Comparison of ENCODE assay signal across 8 cellular contexts in genomic region chr17:2347805-2348685, GRCh38. TPM values are rescaled to one million over a fixed set of nuclear protein-coding genes. Genes with fewer than 3 reads are reported as not detected.
DNase-seq lines count a peak whose midpoint lies in the region; ATAC-seq and TF ChIP-seq lines count a peak whose summit lies in the region.

No MANE protein-coding gene starts in this region.

- H3K4me3 ChIP-seq in gastroesophageal sphincter (no peak overlapping the region), trophoblast cell (ENCODE audit: low read depth, low read length) (no peak overlapping the region), OCI-LY7 (ENCODE audit: low read depth, low read length, poor library complexity, severe bottlenecking) (no peak overlapping the region)

- H4K12ac ChIP-seq in trophoblast cell (ENCODE audit: low read depth, low read length) = no peak overlapping the region

- H4K8ac ChIP-seq in trophoblast cell (ENCODE audit: low read depth, low read length) = no peak overlapping the region

- H3K79me2 ChIP-seq in trophoblast cell (ENCODE audit: control insufficient read depth, insufficient read depth, low read length, poor library complexity) = peaks cover 5% of the 10 kb centered on the region
- H3K79me2 ChIP-seq in OCI-LY7 (ENCODE audit: insufficient read depth, low read depth, low read length) = no peaks in the 10 kb centered on the region

- H4K20me1 ChIP-seq in OCI-LY7 (ENCODE audit: insufficient read depth, low read length) = no peaks in the 10 kb centered on the region

- TF ChIP-seq POLR2A in gastroesophageal sphincter (IDR thresholded peaks at IDR 0.05) = no peak

- WGBS in gastroesophageal sphincter (ENCODE audit: low coverage in 1 of 2), 2 donors = 52 to 77% methylated on average over 5 to 6 of the region's 11 CpGs
- WGBS in trophoblast cell (ENCODE audit: extremely low coverage, insufficient coverage, insufficient read length) = no CpG with 5 or more reads among the region's 11 CpGs

- peak overlapping the region; percentile 39 for H2BK120ac ChIP-seq in trophoblast cell (ENCODE audit: insufficient read depth, low read length, poor library complexity)

- H3K4me1 ChIP-seq in gastroesophageal sphincter (peaks cover 0 to 16% (median 0%) of the 10 kb centered on the region in 3 donors), trophoblast cell (ENCODE audit: control insufficient read depth in 1 of 2, insufficient read depth in 2 of 2, low read length in 2 of 2) (peaks cover 20 to 22% of the 10 kb centered on the region in 2 experiments), OCI-LY7 (ENCODE audit: insufficient read depth, low read length, poor library complexity, severe bottlenecking) (peaks cover under 1% of the 10 kb centered on the region)

- intact Hi-C loops in activated CD8-positive, alpha-beta T cell treated with anti-CD3 and anti-CD28 coated beads for 36 hours (cut with micrococcal nuclease) = no loop called here
- intact Hi-C loops in OCI-LY7 (cut with micrococcal nuclease; ENCODE audit: unreplicated experiment) = no loop called here

- peak overlapping the region; percentile 83 for H3K18ac ChIP-seq in trophoblast cell (ENCODE audit: low read length)

- H4K91ac ChIP-seq in trophoblast cell (ENCODE audit: low read depth, low read length) = peak overlapping the region; percentile 82

- peak overlapping the region; percentile 29 for H3K9ac ChIP-seq in trophoblast cell (ENCODE audit: low read length)

- peaks cover 8% of the 10 kb centered on the region for H3K4me1 Mint-ChIP-seq in activated CD8-positive, alpha-beta T cell treated with anti-CD3 and anti-CD28 coated beads for 36 hours (ENCODE audit: low read depth)

- H3K79me1 ChIP-seq in trophoblast cell (ENCODE audit: low read length) = peaks cover 11% of the 10 kb centered on the region

- peaks cover 4% of the 10 kb centered on the region for H3K36me3 Mint-ChIP-seq in activated CD8-positive, alpha-beta T cell treated with anti-CD3 and anti-CD28 coated beads for 36 hours (ENCODE audit: low read depth)

- no peak overlapping the region for H3K4me3 Mint-ChIP-seq in activated CD8-positive, alpha-beta T cell treated with anti-CD3 and anti-CD28 coated beads for 36 hours

- H3K14ac ChIP-seq in trophoblast cell (ENCODE audit: low read length) = no peak overlapping the region

- BruUV-seq in OCI-LY7 (replicated peaks; lab: Mats Ljungman, UMichigan) = no TSS peak

- no peaks in the 10 kb centered on the region for H3K27me3 Mint-ChIP-seq in activated CD8-positive, alpha-beta T cell treated with anti-CD3 and anti-CD28 coated beads for 36 hours

- H3K4ac ChIP-seq in trophoblast cell (ENCODE audit: low read depth, low read length) = peak overlapping the region; percentile 29

- H3K27ac ChIP-seq in gastroesophageal sphincter (no peak overlapping the region), trophoblast cell (ENCODE audit: low read depth, low read length) (peak overlapping the region; percentile 70), OCI-LY7 (ENCODE audit: low read depth, low read length, poor library complexity, severe bottlenecking) (no peak overlapping the region)

- H3K4me2 ChIP-seq in trophoblast cell (ENCODE audit: low read length) = peak overlapping the region; percentile 25
- no peak overlapping the region for H3K4me2 ChIP-seq in OCI-LY7 (ENCODE audit: low read length)

- H3K27ac Mint-ChIP-seq in activated CD8-positive, alpha-beta T cell treated with anti-CD3 and anti-CD28 coated beads for 36 hours = no peak overlapping the region

- CTCF ChIA-PET in activated CD8-positive, alpha-beta T cell treated with anti-CD3 and anti-CD28 coated beads for 36 hours (lab: Charles Lee) = interaction anchor here (1.0 to 2.6 kb wide), 3 partner anchors 10 to 289 kb away, joined by 3 to 9 read pairs (median 3); no protein-coding TSS in a partner anchor
- CTCF ChIA-PET in OCI-LY7 (lab: Charles Lee; ENCODE audit: unreplicated experiment) = interaction anchor here (0.6 kb wide), 1 partner anchor 547 kb away, joined by 3 read pairs; no protein-coding TSS in a partner anchor

- DNase-seq in NCI-H2107 treated with DMSO at 0.1 percent for 48 hours (lab: John Stamatoyannopoulos, UW; ENCODE audit: unreplicated experiment) = peak; percentile 68
- no peak for DNase-seq in NCI-H2107 (lab: John Stamatoyannopoulos, UW)
- DNase-seq in RPMI7951 (ENCODE audit: low read depth) = peak; percentile 73
- peak in 1 of 2 donors; percentile 31 for DNase-seq in trophoblast cell
- no peak for DNase-seq in activated CD8-positive, alpha-beta T cell treated with anti-CD3 and anti-CD28 coated beads for 36 hours
- no peak for DNase-seq in effector CD8-positive, alpha-beta T cell (lab: John Stamatoyannopoulos, UW)
- no peak for DNase-seq in OCI-LY7 (ENCODE audit: low spot score)

- peaks cover 0 to 31% of the 10 kb centered on the region in 2 donors for H3K36me3 ChIP-seq in gastroesophageal sphincter
- H3K36me3 ChIP-seq in trophoblast cell (ENCODE audit: control insufficient read depth in 1 of 2, insufficient read depth in 2 of 2, low read length in 2 of 2) = peaks cover 13 to 17% of the 10 kb centered on the region in 2 experiments
- H3K36me3 ChIP-seq in OCI-LY7 (ENCODE audit: insufficient read depth, low read length) = no peaks in the 10 kb centered on the region

- peak overlapping the region; percentile 60 for H2AK5ac ChIP-seq in trophoblast cell (ENCODE audit: low read length)

- POLR2A ChIA-PET in activated CD8-positive, alpha-beta T cell treated with anti-CD3 and anti-CD28 coated beads for 36 hours (lab: Charles Lee) = interaction anchor here (0.6 to 1.2 kb wide), 6 partner anchors 12 to 30 kb away, joined by 3 to 4 read pairs (median 3); partner anchors contain the start of gene TSR1
- POLR2A ChIA-PET in OCI-LY7 (lab: Charles Lee) = interaction anchor here (0.6 to 1.9 kb wide), 5 partner anchors 10 to 515 kb away, joined by 3 to 7 read pairs (median 3); partner anchors contain the start of genes SGSM2 and TSR1

- TF ChIP-seq CTCF in gastroesophageal sphincter (IDR thresholded peaks at IDR 0.05) (no peak), OCI-LY7 (conservative IDR thresholded peaks at IDR 0.05; ENCODE audit: low read length) (no peak)
- no peak for TF ChIP-seq CTCF in activated CD8-positive, alpha-beta T cell treated with anti-CD3 and anti-CD28 coated beads for 36 hours (IDR thresholded peaks at IDR 0.05)

- H3K9me3 ChIP-seq in gastroesophageal sphincter (no peaks in the 10 kb centered on the region), trophoblast cell (ENCODE audit: insufficient read depth, low read depth, low read length) (no peaks in the 10 kb centered on the region), OCI-LY7 (ENCODE audit: low read length) (no peaks in the 10 kb centered on the region)

- no peaks in the 10 kb centered on the region for H3K9me2 ChIP-seq in OCI-LY7 (ENCODE audit: insufficient read depth, low read length)

- peak overlapping the region; percentile 75 for H2BK5ac ChIP-seq in trophoblast cell (ENCODE audit: low read depth, low read length, poor library complexity)

- no peaks in the 10 kb centered on the region for H3K27me3 ChIP-seq in gastroesophageal sphincter
- no peaks in the 10 kb centered on the region for H3K27me3 ChIP-seq in trophoblast cell (ENCODE audit: insufficient read depth, low read length)

- H3K9me3 Mint-ChIP-seq in activated CD8-positive, alpha-beta T cell treated with anti-CD3 and anti-CD28 coated beads for 36 hours = no peaks in the 10 kb centered on the region

- ATAC-seq in gastroesophageal sphincter = peak; percentile 87
- ATAC-seq in activated CD8-positive, alpha-beta T cell treated with anti-CD3 and anti-CD28 coated beads for 36 hours = no peak

- H2BK12ac ChIP-seq in trophoblast cell (ENCODE audit: low read length) = peak overlapping the region; percentile 92

- no peak for TF ChIP-seq EP300 in gastroesophageal sphincter (IDR thresholded peaks at IDR 0.05)

- H2AFZ ChIP-seq in trophoblast cell (ENCODE audit: insufficient read depth, low read length, poor library complexity) (no peak overlapping the region), OCI-LY7 (ENCODE audit: low read length) (no peak overlapping the region)

- no peak overlapping the region for H3K23ac ChIP-seq in trophoblast cell (ENCODE audit: low read length)

RNA-seq across cellular contexts. Expression of gene SGSM2, which starts 10.7 kb away (rescaled TPM):
- total RNA-seq in RPMI7951 (2014; rRNA removed; shearing (Covaris generic)) = 9.1 and 9.5 TPM in 2 replicates
- total RNA-seq in gastroesophageal sphincter (10 to 100 TPM; 32.9 to 58.6 (median 47.4) TPM), OCI-LY7 (2022) (49.0 and 50.6 TPM in 2 replicates)
- 44.8 and 47.2 TPM in 2 replicates for polyA plus RNA-seq in trophoblast cell (2013)
- 10 to 100 TPM; 31.8 to 37.7 TPM for total RNA-seq in activated CD8-positive, alpha-beta T cell treated with anti-CD3 and anti-CD28 coated beads for 36 hours
- total RNA-seq in OCI-LY7 (2014; rRNA removed; shearing (Covaris generic)) = 38.4 and 44.0 TPM in 2 replicates

RNA-seq across cellular contexts. Expression of gene TSR1, which starts 11.8 kb away (rescaled TPM):
- total RNA-seq in RPMI7951 (2014; rRNA removed; shearing (Covaris generic)) = 51.5 and 52.8 TPM in 2 replicates
- 10 to 100 TPM; 25.0 to 58.3 (median 46.5) TPM for total RNA-seq in gastroesophageal sphincter
- 25.0 and 26.0 TPM in 2 replicates for polyA plus RNA-seq in trophoblast cell (2013)
- total RNA-seq in activated CD8-positive, alpha-beta T cell treated with anti-CD3 and anti-CD28 coated beads for 36 hours = 10 to 100 TPM; 75.8 to 79.4 TPM
- 71.4 and 85.8 TPM in 2 replicates for total RNA-seq in OCI-LY7 (2014; rRNA removed; shearing (Covaris generic))
- 48.1 and 58.7 TPM in 2 replicates for total RNA-seq in OCI-LY7 (2022)

RNA-seq across cellular contexts. Expression of gene SRR, which starts 44.3 kb away (rescaled TPM):
- total RNA-seq in RPMI7951 (2014; rRNA removed; shearing (Covaris generic)) = 21.1 and 34.4 TPM in 2 replicates
- total RNA-seq in gastroesophageal sphincter (10 to 100 TPM; 13.7 to 38.8 (median 16.9) TPM), OCI-LY7 (2022) (5.8 and 12.1 TPM in 2 replicates)
- polyA plus RNA-seq in trophoblast cell (2013) = 14.3 and 15.6 TPM in 2 replicates
- total RNA-seq in activated CD8-positive, alpha-beta T cell treated with anti-CD3 and anti-CD28 coated beads for 36 hours = 10 to 100 TPM in 1 of 2 experiments, 1 to 10 TPM in 1; 9.6 to 12.7 TPM
- total RNA-seq in OCI-LY7 (2014; rRNA removed; shearing (Covaris generic)) = 3.8 and 5.6 TPM in 2 replicates

RNA-seq across cellular contexts. Expression of gene SMG6, which starts 44.5 kb away (rescaled TPM):
- total RNA-seq in RPMI7951 (2014; rRNA removed; shearing (Covaris generic)) = 23.4 and 26.1 TPM in 2 replicates
- total RNA-seq in gastroesophageal sphincter (10 to 100 TPM; 27.2 to 75.5 (median 43.9) TPM), OCI-LY7 (2022) (17.8 and 18.8 TPM in 2 replicates)
- polyA plus RNA-seq in trophoblast cell (2013) = 16.7 and 17.2 TPM in 2 replicates
- total RNA-seq in activated CD8-positive, alpha-beta T cell treated with anti-CD3 and anti-CD28 coated beads for 36 hours = 10 to 100 TPM; 39.6 to 40.4 TPM
- 10.2 and 12.5 TPM in 2 replicates for total RNA-seq in OCI-LY7 (2014; rRNA removed; shearing (Covaris generic))

RNA-seq across cellular contexts. Expression of gene MNT, which starts 52.8 kb away (rescaled TPM):
- total RNA-seq in RPMI7951 (2014; rRNA removed; shearing (Covaris generic)) = 2.4 and 2.7 TPM in 2 replicates
- total RNA-seq in gastroesophageal sphincter (10 to 100 TPM; 11.8 to 12.7 (median 12.3) TPM), OCI-LY7 (2022) (58.7 and 60.0 TPM in 2 replicates)
- polyA plus RNA-seq in trophoblast cell (2013) = 16.2 and 16.6 TPM in 2 replicates
- 10 to 100 TPM; 21.6 to 23.1 TPM for total RNA-seq in activated CD8-positive, alpha-beta T cell treated with anti-CD3 and anti-CD28 coated beads for 36 hours
- 17.7 and 22.2 TPM in 2 replicates for total RNA-seq in OCI-LY7 (2014; rRNA removed; shearing (Covaris generic))

Comparison
In these comparisons a context has a peak if more than half of its experiments do, and no peak if none do; other contexts are left out.
1. DNase-seq: peak in NCI-H2107 treated with DMSO at 0.1 percent for 48 hours (single experiment) and RPMI7951 (single experiment); none in NCI-H2107 (single experiment), activated CD8-positive, alpha-beta T cell treated with anti-CD3 and anti-CD28 coated beads for 36 hours (single experiment), effector CD8-positive, alpha-beta T cell (single experiment) and OCI-LY7 (single experiment).